In the genomic region with DNA sequence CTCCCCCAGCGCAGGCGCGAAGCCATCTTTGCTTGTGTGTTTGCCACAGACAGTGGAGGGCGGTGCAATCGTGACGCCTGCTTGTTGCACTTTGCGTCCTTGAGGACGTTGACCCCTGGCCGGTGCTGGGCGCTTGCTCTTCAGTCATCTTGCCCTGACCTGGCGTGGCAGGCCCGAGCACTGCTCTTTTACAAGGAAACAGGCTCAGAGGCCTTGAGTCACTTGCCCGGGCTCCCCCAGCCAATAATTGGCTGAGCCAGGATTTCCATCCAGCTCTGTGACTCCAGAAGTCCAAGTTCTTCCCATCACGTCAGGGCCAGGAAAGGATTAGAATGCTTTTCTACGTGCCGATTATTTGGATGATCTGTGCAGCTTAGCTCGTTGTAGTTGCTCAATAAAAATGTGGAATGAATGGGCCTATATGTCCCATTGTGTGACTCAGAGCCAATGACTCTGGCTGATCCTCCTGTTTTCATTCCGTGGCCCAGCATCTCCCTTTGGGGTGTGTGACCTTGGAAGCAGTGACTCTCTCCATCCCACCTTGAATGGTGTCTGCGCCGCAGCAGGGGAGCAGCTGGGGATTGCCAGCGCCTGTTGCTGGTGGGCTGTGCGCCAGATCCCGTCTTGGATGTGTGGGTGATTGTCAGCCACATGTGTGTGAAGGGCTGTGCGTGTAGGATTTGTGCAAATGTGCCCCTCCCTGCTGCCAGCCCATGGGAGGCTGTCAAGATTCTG, we compare ENCODE assay signal across 9 cellular contexts.
A peak's percentile ranks its signal among the peaks of the same experiment; 100 is the strongest.
DNase-seq lines count a peak whose midpoint lies in the region; ATAC-seq and TF ChIP-seq lines count a peak whose summit lies in the region.
"Had no signal": no experiment of that assay in that cellular context is flagged by ENCODE, and none has a peak within 500 bp of the region (broad histone marks: within the 10 kb centered on the region; RNA-seq: fewer than 3 reads in every experiment).

No MANE protein-coding gene starts in this region.

- H3K4me2 ChIP-seq in neuronal stem cell (ENCODE audit: insufficient read depth, low read length, poor library complexity, severe bottlenecking), result no peak overlapping the region

- no peak overlapping the region for H4K91ac ChIP-seq in neuronal stem cell (ENCODE audit: low read depth, low read length, poor library complexity)

- ATAC-seq in GM18520 (IDR thresholded peaks at IDR 0.05; ENCODE audit: unreplicated experiment), result no peak
- ATAC-seq in HG03521 (IDR thresholded peaks at IDR 0.05; ENCODE audit: unreplicated experiment), result no peak

- H3K9me3 ChIP-seq in MG63 (no peaks in the 10 kb centered on the region), esophagus (ENCODE audit: control insufficient read depth in 2 of 2, insufficient read depth in 1 of 2, low read depth in 1 of 2, low read length in 1 of 2) (no peaks in the 10 kb centered on the region), neuronal stem cell (replicated peaks in 1 of 2; ENCODE audit: control insufficient read depth in 2 of 2, insufficient read depth in 1 of 2, low read depth in 1 of 2, low read length in 2 of 2) (peaks cover 0 to 4% of the 10 kb centered on the region in 2 donors)

- no peak overlapping the region for H3K9ac ChIP-seq in neuronal stem cell (ENCODE audit: low read depth, low read length, poor library complexity)

- no peak for TF ChIP-seq CTCF in AG09319 (IDR thresholded peaks at IDR 0.05; ENCODE audit: low read depth, low read length)

- H3K4me3 ChIP-seq in MG63 (no peak overlapping the region), esophagus (ENCODE audit: low read depth in 1 of 2, low read length in 2 of 2) (no peak overlapping the region), neuronal stem cell (ENCODE audit: low read length in 2 of 2) (no peak overlapping the region)

- H3K27ac ChIP-seq in esophagus (ENCODE audit: low read depth in 2 of 2, low read length in 1 of 2), result peak overlapping the region; percentile 68 to 88
- H3K27ac ChIP-seq in neuronal stem cell (replicated peaks; ENCODE audit: low read length), result no peak overlapping the region

- peak overlapping the region; percentile 45 for H3K23ac ChIP-seq in neuronal stem cell (ENCODE audit: low read depth, low read length, poor library complexity)

- peak overlapping the region; percentile 98 for H2BK12ac ChIP-seq in neuronal stem cell (ENCODE audit: low read length)

- peak overlapping the region; percentile 17 for H3K14ac ChIP-seq in neuronal stem cell (ENCODE audit: low read length)

- WGBS in esophagus, 2 donors, result 44 to 70% methylated on average over 24 of the region's 24 CpGs
- WGBS in neuronal stem cell (ENCODE audit: extremely low coverage in 2 of 2, insufficient read length in 2 of 2, insufficient replicate concordance in 1 of 2), 2 donors, result no CpG with 5 or more reads among the region's 24 CpGs

- H2BK15ac ChIP-seq in neuronal stem cell (ENCODE audit: low read length), result peak overlapping the region; percentile 62

- peaks cover 15 to 26% of the 10 kb centered on the region in 2 donors for H3K4me1 ChIP-seq in esophagus (ENCODE audit: control insufficient read depth in 2 of 2, insufficient read depth in 2 of 2, low read length in 1 of 2)
- peaks cover 1 to 18% of the 10 kb centered on the region in 2 donors for H3K4me1 ChIP-seq in neuronal stem cell (ENCODE audit: control insufficient read depth in 2 of 2, insufficient read depth in 1 of 2, low read depth in 1 of 2, low read length in 2 of 2)

- H2AFZ ChIP-seq in neuronal stem cell (ENCODE audit: low read length), result no peak overlapping the region

- peak overlapping the region; percentile 6 for H2AK5ac ChIP-seq in neuronal stem cell (ENCODE audit: low read depth, low read length)

- H3K36me3 ChIP-seq in MG63, result peaks cover 38% of the 10 kb centered on the region
- H3K36me3 ChIP-seq in esophagus (ENCODE audit: control insufficient read depth in 2 of 2, insufficient read depth in 2 of 2, low read length in 1 of 2), result peaks cover 0 to 2% of the 10 kb centered on the region in 2 donors
- H3K36me3 ChIP-seq in neuronal stem cell (replicated peaks in 1 of 2; ENCODE audit: control insufficient read depth in 2 of 2, insufficient read depth in 2 of 2, low read length in 2 of 2), result no peaks in the 10 kb centered on the region

- peak overlapping the region; percentile 73 for H3K18ac ChIP-seq in neuronal stem cell (ENCODE audit: low read length)

- peak overlapping the region; percentile 57 for H2BK5ac ChIP-seq in neuronal stem cell (ENCODE audit: low read length)

- H2BK120ac ChIP-seq in neuronal stem cell (ENCODE audit: low read depth, low read length), result no peak overlapping the region

- H3K27me3 ChIP-seq in MG63 (no peaks in the 10 kb centered on the region), esophagus (ENCODE audit: control insufficient read depth in 1 of 2, insufficient read depth in 2 of 2, low read length in 2 of 2) (no peaks in the 10 kb centered on the region), neuronal stem cell (ENCODE audit: control insufficient read depth in 3 of 3, insufficient read depth in 3 of 3, low read depth in 1 of 3, low read length in 3 of 3) (no peaks in the 10 kb centered on the region)

- no peaks in the 10 kb centered on the region for H3K79me1 ChIP-seq in neuronal stem cell (ENCODE audit: low read depth, low read length)

- H4K8ac ChIP-seq in neuronal stem cell (ENCODE audit: low read depth, low read length), result no peak overlapping the region

- H3K4ac ChIP-seq in neuronal stem cell (ENCODE audit: low read length), result peak overlapping the region; percentile 14

- peak; percentile 87 for DNase-seq in AG09319 (ENCODE audit: extremely low read depth, low read depth)
- peak; percentile 99 for DNase-seq in MG63
- no peak for DNase-seq in neuronal stem cell (ENCODE audit: low spot score)
- DNase-seq in cerebellar cortex (ENCODE audit: low spot score), result no peak
- no peak for DNase-seq in SKM-1 treated with dmso at 0.1 percent for 144 hours (lab: John Stamatoyannopoulos, UW; ENCODE audit: unreplicated experiment)
- DNase-seq: nucleus accumbens had no signal

Comparison
In these comparisons a context has a peak if more than half of its experiments do, and no peak if none do; other contexts are left out.
1. DNase-seq: peak in AG09319 (single experiment) and MG63 (single experiment); none in neuronal stem cell (single experiment), cerebellar cortex (single experiment) and SKM-1 treated with dmso at 0.1 percent for 144 hours (single experiment).